ENCODE assay signal across 32 cellular contexts in genomic region chr12:102776041-102776440, GRCh38.
DNase-seq lines count a peak whose midpoint lies in the region; ATAC-seq, FAIRE-seq and TF ChIP-seq lines count a peak whose summit lies in the region.
"Had no signal": no experiment of that assay in that cellular context is flagged by ENCODE, and none has a peak within 500 bp of the region (broad histone marks: within the 10 kb centered on the region; RNA-seq: fewer than 3 reads in every experiment).

No MANE protein-coding gene starts in this region.

- ATAC-seq in GM18868 (IDR thresholded peaks at IDR 0.05; ENCODE audit: unreplicated experiment) (peak; percentile 94), HG02852 (IDR thresholded peaks at IDR 0.05; ENCODE audit: unreplicated experiment) (peak; percentile 86), HG03520 (IDR thresholded peaks at IDR 0.05; ENCODE audit: unreplicated experiment) (peak; percentile 78)
- ATAC-seq: A549; effector memory CD8-positive, alpha-beta T cell; left colon; naive thymus-derived CD8-positive, alpha-beta T cell; PC-3; right lobe of liver; T-cell had no signal

- DNase-seq in GM12891 (ENCODE audit: insufficient read length, low spot score) (no peak), HT-29 (ENCODE audit: low spot score) (no peak), AG20443 (ENCODE audit: low spot score) (no peak), NCI-H748 (lab: John Stamatoyannopoulos, UW; ENCODE audit: unreplicated experiment) (no peak), activated gamma-delta T cell (lab: John Stamatoyannopoulos, UW) (no peak)
- DNase-seq: activated CD4-positive, alpha-beta T cell treated with anti-CD3 and anti-CD28 coated beads for 48 hours; activated CD8-positive, alpha-beta memory T cell treated with anti-CD3 and anti-CD28 coated beads for 24 hours; activated naive CD8-positive, alpha-beta T cell treated with anti-CD3 and anti-CD28 coated beads, Interleukin-2, amount 10 ng/mL, durations not matched to agents 7 days and 5 days; activated T-cell treated with anti-CD3 and anti-CD28 coated beads for 4 hours; AML-193; CD4-positive, alpha-beta T cell; effector memory CD8-positive, alpha-beta T cell; immature natural killer cell; left colon; naive thymus-derived CD8-positive, alpha-beta T cell; NCI-H1105 treated with DMSO at 0.1 percent for 48 hours; NCI-H1930; NCI-H524 treated with DMSO at 0.1 percent for 48 hours; nucleus accumbens; PC-3; right lobe of liver; spleen; stimulated activated CD8-positive, alpha-beta memory T cell treated with anti-CD3 and anti-CD28 coated beads, Interleukin-4, amount 100 ng/mL, for 48 hours; stomach; T-cell; uterus had no signal

- TF ChIP-seq POLR2A in GM12891 (IDR thresholded peaks at IDR 0.05; ENCODE audit: low read depth, low read length), result no peak

- peak; percentile 75 for FAIRE-seq in GM12891 (lab: Jason Lieb, UNC)
- FAIRE-seq: A549, astrocyte, D721Med had no signal

TF ChIP-seq in GM12891, 5 proteins besides CTCF, POLR2A, EP300 and RAD21:
- TF ChIP-seq TAF1 (IDR thresholded peaks at IDR 0.05; ENCODE audit: low read depth, low read length) (no peak), POLR2AphosphoS5 (IDR thresholded peaks at IDR 0.05; ENCODE audit: low read depth, low read length) (no peak), POU2F2 (IDR thresholded peaks at IDR 0.05; ENCODE audit: low read depth, low read length) (no peak), PAX5 (IDR thresholded peaks at IDR 0.05; ENCODE audit: insufficient read depth, low read length, severe bottlenecking) (no peak), SPI1 (IDR thresholded peaks at IDR 0.05; ENCODE audit: low read depth, low read length) (no peak)
